ENCODE assay signal across 2 cellular contexts in the genomic region with DNA sequence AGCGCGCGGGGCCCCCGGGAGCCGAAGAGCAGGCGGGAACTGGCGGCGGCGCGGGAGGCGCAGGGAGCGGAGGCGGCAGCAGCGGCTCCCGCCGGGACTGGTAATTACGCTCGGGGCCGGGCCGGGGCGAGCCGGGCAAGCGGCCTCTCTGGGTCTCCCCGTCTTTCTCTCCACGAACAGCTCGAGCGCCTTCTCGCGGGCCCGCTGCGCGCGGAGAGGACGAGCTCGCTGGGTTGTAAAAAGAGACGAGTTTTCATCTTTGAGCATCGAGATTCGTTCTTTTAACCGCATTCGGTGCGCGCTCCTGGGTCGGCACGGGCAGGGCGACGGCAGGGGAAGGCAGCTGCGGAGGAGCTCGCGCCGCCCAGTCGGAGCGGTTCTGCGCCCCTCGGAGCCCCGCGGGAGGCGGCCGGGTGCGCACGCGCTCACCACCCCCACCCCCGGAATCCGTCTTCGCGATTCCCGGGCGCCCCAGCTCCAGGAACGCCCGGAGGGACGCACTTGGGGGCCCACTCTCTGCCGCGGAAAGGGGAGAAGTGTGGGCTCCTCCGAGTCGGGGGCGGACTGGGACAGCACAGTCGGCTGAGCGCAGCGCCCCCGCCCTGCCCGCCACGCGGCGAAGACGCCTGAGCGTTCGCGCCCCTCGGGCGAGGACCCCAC.
TF ChIP-seq lines count a peak whose summit lies in the region.

No MANE protein-coding gene starts in this region.

TF ChIP-seq in WTC11, 78 proteins besides CTCF, POLR2A, EP300 and RAD21:
- TF ChIP-seq, protein P1, sequence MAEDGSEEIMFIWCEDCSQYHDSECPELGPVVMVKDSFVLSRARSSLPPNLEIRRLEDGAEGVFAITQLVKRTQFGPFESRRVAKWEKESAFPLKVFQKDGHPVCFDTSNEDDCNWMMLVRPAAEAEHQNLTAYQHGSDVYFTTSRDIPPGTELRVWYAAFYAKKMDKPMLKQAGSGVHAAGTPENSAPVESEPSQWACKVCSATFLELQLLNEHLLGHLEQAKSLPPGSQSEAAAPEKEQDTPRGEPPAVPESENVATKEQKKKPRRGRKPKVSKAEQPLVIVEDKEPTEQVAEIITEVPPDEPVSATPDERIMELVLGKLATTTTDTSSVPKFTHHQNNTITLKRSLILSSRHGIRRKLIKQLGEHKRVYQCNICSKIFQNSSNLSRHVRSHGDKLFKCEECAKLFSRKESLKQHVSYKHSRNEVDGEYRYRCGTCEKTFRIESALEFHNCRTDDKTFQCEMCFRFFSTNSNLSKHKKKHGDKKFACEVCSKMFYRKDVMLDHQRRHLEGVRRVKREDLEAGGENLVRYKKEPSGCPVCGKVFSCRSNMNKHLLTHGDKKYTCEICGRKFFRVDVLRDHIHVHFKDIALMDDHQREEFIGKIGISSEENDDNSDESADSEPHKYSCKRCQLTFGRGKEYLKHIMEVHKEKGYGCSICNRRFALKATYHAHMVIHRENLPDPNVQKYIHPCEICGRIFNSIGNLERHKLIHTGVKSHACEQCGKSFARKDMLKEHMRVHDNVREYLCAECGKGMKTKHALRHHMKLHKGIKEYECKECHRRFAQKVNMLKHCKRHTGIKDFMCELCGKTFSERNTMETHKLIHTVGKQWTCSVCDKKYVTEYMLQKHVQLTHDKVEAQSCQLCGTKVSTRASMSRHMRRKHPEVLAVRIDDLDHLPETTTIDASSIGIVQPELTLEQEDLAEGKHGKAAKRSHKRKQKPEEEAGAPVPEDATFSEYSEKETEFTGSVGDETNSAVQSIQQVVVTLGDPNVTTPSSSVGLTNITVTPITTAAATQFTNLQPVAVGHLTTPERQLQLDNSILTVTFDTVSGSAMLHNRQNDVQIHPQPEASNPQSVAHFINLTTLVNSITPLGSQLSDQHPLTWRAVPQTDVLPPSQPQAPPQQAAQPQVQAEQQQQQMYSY (CRISPR knock-in tag; IDR thresholded peaks at IDR 0.05) = no peak
- TF ChIP-seq, protein P2, sequence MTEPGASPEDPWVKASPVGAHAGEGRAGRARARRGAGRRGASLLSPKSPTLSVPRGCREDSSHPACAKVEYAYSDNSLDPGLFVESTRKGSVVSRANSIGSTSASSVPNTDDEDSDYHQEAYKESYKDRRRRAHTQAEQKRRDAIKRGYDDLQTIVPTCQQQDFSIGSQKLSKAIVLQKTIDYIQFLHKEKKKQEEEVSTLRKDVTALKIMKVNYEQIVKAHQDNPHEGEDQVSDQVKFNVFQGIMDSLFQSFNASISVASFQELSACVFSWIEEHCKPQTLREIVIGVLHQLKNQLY (CRISPR knock-in tag; IDR thresholded peaks at IDR 0.05) = no peak
- TF ChIP-seq, protein P3, sequence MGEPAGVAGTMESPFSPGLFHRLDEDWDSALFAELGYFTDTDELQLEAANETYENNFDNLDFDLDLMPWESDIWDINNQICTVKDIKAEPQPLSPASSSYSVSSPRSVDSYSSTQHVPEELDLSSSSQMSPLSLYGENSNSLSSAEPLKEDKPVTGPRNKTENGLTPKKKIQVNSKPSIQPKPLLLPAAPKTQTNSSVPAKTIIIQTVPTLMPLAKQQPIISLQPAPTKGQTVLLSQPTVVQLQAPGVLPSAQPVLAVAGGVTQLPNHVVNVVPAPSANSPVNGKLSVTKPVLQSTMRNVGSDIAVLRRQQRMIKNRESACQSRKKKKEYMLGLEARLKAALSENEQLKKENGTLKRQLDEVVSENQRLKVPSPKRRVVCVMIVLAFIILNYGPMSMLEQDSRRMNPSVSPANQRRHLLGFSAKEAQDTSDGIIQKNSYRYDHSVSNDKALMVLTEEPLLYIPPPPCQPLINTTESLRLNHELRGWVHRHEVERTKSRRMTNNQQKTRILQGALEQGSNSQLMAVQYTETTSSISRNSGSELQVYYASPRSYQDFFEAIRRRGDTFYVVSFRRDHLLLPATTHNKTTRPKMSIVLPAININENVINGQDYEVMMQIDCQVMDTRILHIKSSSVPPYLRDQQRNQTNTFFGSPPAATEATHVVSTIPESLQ (CRISPR knock-in tag; IDR thresholded peaks at IDR 0.05) = no peak
- TF ChIP-seq ZNF396 (CRISPR knock-in tag; IDR thresholded peaks at IDR 0.05; ENCODE audit: borderline replicate concordance) (no peak), ESRRA (CRISPR knock-in tag; IDR thresholded peaks at IDR 0.05; ENCODE audit: borderline replicate concordance) (no peak), TP53 (CRISPR knock-in tag; IDR thresholded peaks at IDR 0.05) (peak; percentile 33; the same call in 1 of the 2 replicates), NR2C2 (CRISPR knock-in tag; IDR thresholded peaks at IDR 0.05) (no peak), FOXP1 (CRISPR knock-in tag; IDR thresholded peaks at IDR 0.05; ENCODE audit: borderline replicate concordance) (no peak)
- TF ChIP-seq, protein P4, sequence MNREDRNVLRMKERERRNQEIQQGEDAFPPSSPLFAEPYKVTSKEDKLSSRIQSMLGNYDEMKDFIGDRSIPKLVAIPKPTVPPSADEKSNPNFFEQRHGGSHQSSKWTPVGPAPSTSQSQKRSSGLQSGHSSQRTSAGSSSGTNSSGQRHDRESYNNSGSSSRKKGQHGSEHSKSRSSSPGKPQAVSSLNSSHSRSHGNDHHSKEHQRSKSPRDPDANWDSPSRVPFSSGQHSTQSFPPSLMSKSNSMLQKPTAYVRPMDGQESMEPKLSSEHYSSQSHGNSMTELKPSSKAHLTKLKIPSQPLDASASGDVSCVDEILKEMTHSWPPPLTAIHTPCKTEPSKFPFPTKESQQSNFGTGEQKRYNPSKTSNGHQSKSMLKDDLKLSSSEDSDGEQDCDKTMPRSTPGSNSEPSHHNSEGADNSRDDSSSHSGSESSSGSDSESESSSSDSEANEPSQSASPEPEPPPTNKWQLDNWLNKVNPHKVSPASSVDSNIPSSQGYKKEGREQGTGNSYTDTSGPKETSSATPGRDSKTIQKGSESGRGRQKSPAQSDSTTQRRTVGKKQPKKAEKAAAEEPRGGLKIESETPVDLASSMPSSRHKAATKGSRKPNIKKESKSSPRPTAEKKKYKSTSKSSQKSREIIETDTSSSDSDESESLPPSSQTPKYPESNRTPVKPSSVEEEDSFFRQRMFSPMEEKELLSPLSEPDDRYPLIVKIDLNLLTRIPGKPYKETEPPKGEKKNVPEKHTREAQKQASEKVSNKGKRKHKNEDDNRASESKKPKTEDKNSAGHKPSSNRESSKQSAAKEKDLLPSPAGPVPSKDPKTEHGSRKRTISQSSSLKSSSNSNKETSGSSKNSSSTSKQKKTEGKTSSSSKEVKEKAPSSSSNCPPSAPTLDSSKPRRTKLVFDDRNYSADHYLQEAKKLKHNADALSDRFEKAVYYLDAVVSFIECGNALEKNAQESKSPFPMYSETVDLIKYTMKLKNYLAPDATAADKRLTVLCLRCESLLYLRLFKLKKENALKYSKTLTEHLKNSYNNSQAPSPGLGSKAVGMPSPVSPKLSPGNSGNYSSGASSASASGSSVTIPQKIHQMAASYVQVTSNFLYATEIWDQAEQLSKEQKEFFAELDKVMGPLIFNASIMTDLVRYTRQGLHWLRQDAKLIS (CRISPR knock-in tag; IDR thresholded peaks at IDR 0.05; ENCODE audit: borderline replicate concordance) = no peak

TF ChIP-seq in SK-N-SH, 30 proteins besides CTCF, POLR2A, EP300 and RAD21 (continued from another document):
- TF ChIP-seq GABPA (IDR thresholded peaks at IDR 0.05; ENCODE audit: low read depth) (no peak), EZH2phosphoT487 (IDR thresholded peaks at IDR 0.05; ENCODE audit: borderline replicate concordance, low read depth) (no peak), FOXJ3 (CRISPR knock-in tag; IDR thresholded peaks at IDR 0.05) (no peak)
